Comparison of ENCODE assay signal across 8 cellular contexts in genomic region chr19:58553799-58554493, GRCh38. TPM values are rescaled to one million over a fixed set of nuclear protein-coding genes. Genes with fewer than 3 reads are reported as not detected.
A peak's percentile ranks its signal among the peaks of the same experiment; 100 is the strongest.
DNase-seq lines count a peak whose midpoint lies in the region; ATAC-seq, FAIRE-seq and TF ChIP-seq lines count a peak whose summit lies in the region.

No MANE protein-coding gene starts in this region.

- H3K27ac ChIP-seq in gastroesophageal sphincter: peak overlapping the region; percentile 60 to 100 (median 97)

- TF ChIP-seq CTCF in WI38 (IDR thresholded peaks at IDR 0.05; ENCODE audit: low read depth, low read length): no peak
- TF ChIP-seq CTCF in gastroesophageal sphincter (IDR thresholded peaks at IDR 0.05): no peak

- peak overlapping the region; percentile 78 for H3K4me3 ChIP-seq in WI38 (ENCODE audit: low read depth, low read length)
- H3K4me3 ChIP-seq in gastroesophageal sphincter: peak overlapping the region; percentile 47 to 81
- peak overlapping the region; percentile 78 for H3K4me3 ChIP-seq in skeletal muscle cell (ENCODE audit: low read depth, low read length)

- DNase-seq in GM19239 (ENCODE audit: insufficient read length, low spot score) (no peak), skeletal muscle cell (ENCODE audit: low read depth) (no peak), AG20443 (ENCODE audit: low spot score) (no peak), NCI-H226 (no peak), NCI-H526 (lab: John Stamatoyannopoulos, UW) (no peak)

- ATAC-seq in gastroesophageal sphincter (no peak), HG03095 (IDR thresholded peaks at IDR 0.05; ENCODE audit: unreplicated experiment) (no peak)

- H3K4me1 ChIP-seq in gastroesophageal sphincter: peaks cover 12 to 57% (median 34%) of the 10 kb centered on the region in 3 donors

- H3K36me3 ChIP-seq in gastroesophageal sphincter: peaks cover 3 to 64% of the 10 kb centered on the region in 2 donors

- no peak for TF ChIP-seq POLR2A in gastroesophageal sphincter (IDR thresholded peaks at IDR 0.05)

- H3K9me3 ChIP-seq in gastroesophageal sphincter: no peaks in the 10 kb centered on the region

- H3K27me3 ChIP-seq in gastroesophageal sphincter: no peaks in the 10 kb centered on the region

- WGBS in gastroesophageal sphincter (ENCODE audit: low coverage in 1 of 2), 2 donors: 12 to 30% methylated on average over 4 to 13 of the region's 18 CpGs

- TF ChIP-seq EP300 in gastroesophageal sphincter (IDR thresholded peaks at IDR 0.05): no peak

- FAIRE-seq in GM19239 (lab: Jason Lieb, UNC): peak; percentile 14

RNA-seq across cellular contexts. Expression of gene CHMP2A, which starts 1.0 kb away (rescaled TPM):
- 100 to 1,000 TPM in 3 of 4 donors, 10 to 100 TPM in 1; 100.0 to 155 (median 126) TPM for total RNA-seq in gastroesophageal sphincter

RNA-seq across cellular contexts. Expression of gene UBE2M, which starts 4.5 kb away (rescaled TPM):
- total RNA-seq in gastroesophageal sphincter: 10 to 100 TPM; 28.1 to 43.6 (median 37.8) TPM

RNA-seq across cellular contexts. Expression of gene TRIM28, which starts 10.1 kb away (rescaled TPM):
- 100 to 1,000 TPM; 171 to 274 (median 196) TPM for total RNA-seq in gastroesophageal sphincter

RNA-seq across cellular contexts. Expression of gene MZF1, which starts 19.2 kb away (rescaled TPM):
- total RNA-seq in gastroesophageal sphincter: 10 to 100 TPM; 13.4 to 43.7 (median 22.4) TPM

RNA-seq across cellular contexts. Expression of gene ZBTB45, which starts 34.3 kb away (rescaled TPM):
- 10 to 100 TPM in 3 of 4 donors, 1 to 10 TPM in 1; 9.8 to 14.0 (median 13.4) TPM for total RNA-seq in gastroesophageal sphincter
